Comparison of ENCODE assay signal across 11 cellular contexts in genomic region chr12:76123301-76124212, GRCh38. TPM values are rescaled to one million over a fixed set of nuclear protein-coding genes. Genes with fewer than 3 reads are reported as not detected.
A peak's percentile ranks its signal among the peaks of the same experiment; 100 is the strongest.
DNase-seq lines count a peak whose midpoint lies in the region; ATAC-seq and TF ChIP-seq lines count a peak whose summit lies in the region.
"Had no signal": no experiment of that assay in that cellular context is flagged by ENCODE, and none has a peak within 500 bp of the region (broad histone marks: within the 10 kb centered on the region; RNA-seq: fewer than 3 reads in every experiment).

No MANE protein-coding gene starts in this region.

- H3K4me3 ChIP-seq in H7 (ENCODE audit: insufficient read depth, low read depth, low read length) (no peak overlapping the region), SK-N-SH (ENCODE audit: low read depth in 2 of 2, low read length in 1 of 2) (no peak overlapping the region; a peak in 1 of 4 replicates), neuronal stem cell (ENCODE audit: low read length in 2 of 2) (no peak overlapping the region)
- H3K4me3 ChIP-seq: cardiac muscle cell had no signal

- no peak overlapping the region for H2BK120ac ChIP-seq in neuronal stem cell (ENCODE audit: low read depth, low read length)

- CTCF ChIA-PET in SK-N-SH (lab: Yijun Ruan, JAX): no interaction called here

- H3K4me1 ChIP-seq in SK-N-SH (ENCODE audit: control insufficient read depth in 1 of 2, insufficient read depth in 2 of 2, low read depth in 1 of 2, low read length in 1 of 2) (peaks cover 0 to 9% of the 10 kb centered on the region in 2 experiments; a peak in 1 of 4 replicates), neuronal stem cell (ENCODE audit: control insufficient read depth in 2 of 2, insufficient read depth in 1 of 2, low read depth in 1 of 2, low read length in 2 of 2) (no peaks in the 10 kb centered on the region)
- H3K4me1 ChIP-seq: Caco-2 had no signal

- H3K36me3 ChIP-seq in H7 (replicated peaks; ENCODE audit: control insufficient read depth, insufficient read depth, low read length) (no peaks in the 10 kb centered on the region), SK-N-SH (replicated peaks in 1 of 2; ENCODE audit: control insufficient read depth in 1 of 2, insufficient read depth in 2 of 2, low read length in 1 of 2) (no peaks in the 10 kb centered on the region), neuronal stem cell (replicated peaks in 1 of 2; ENCODE audit: control insufficient read depth in 2 of 2, insufficient read depth in 2 of 2, low read length in 2 of 2) (no peaks in the 10 kb centered on the region)
- H3K36me3 ChIP-seq: cardiac muscle cell had no signal

- no peak overlapping the region for H3K18ac ChIP-seq in neuronal stem cell (ENCODE audit: low read length)

- H3K27ac ChIP-seq in SK-N-SH (ENCODE audit: low read depth in 2 of 2, low read length in 1 of 2): peak overlapping the region in 1 of 2 experiments; percentile 85; a peak in 3 of 4 replicates
- H3K27ac ChIP-seq in neuronal stem cell (replicated peaks; ENCODE audit: low read length): no peak overlapping the region
- H3K27ac ChIP-seq: cardiac muscle cell had no signal

- no peak overlapping the region for H3K23ac ChIP-seq in neuronal stem cell (ENCODE audit: low read depth, low read length, poor library complexity)

- no peak for TF ChIP-seq RAD21 in SK-N-SH (IDR thresholded peaks at IDR 0.05; ENCODE audit: low read length)

- no peak for ATAC-seq in Right ventricle myocardium inferior

- DNase-seq in H7 (peak; percentile 5), SK-N-SH (no peak), fibroblast of gingiva (ENCODE audit: low read depth) (peak; percentile 15), pulmonary artery endothelial cell (ENCODE audit: low read depth, low spot score) (peak; percentile 57), Right ventricle myocardium inferior (ENCODE audit: missing footprints) (no peak), neuronal stem cell (ENCODE audit: low spot score) (no peak), foreskin melanocyte (no peak)
- DNase-seq: activated CD4-positive, alpha-beta T cell treated with anti-CD3 and anti-CD28 coated beads, Interleukin-2, amount 10 ng/mL, durations not matched to agents 24 days and 14 days; Caco-2; midbrain had no signal

- POLR2A ChIA-PET in SK-N-SH (lab: Yijun Ruan, JAX): no interaction called here

- H2AFZ ChIP-seq in SK-N-SH (ENCODE audit: low read depth): peak overlapping the region; percentile 74
- no peak overlapping the region for H2AFZ ChIP-seq in neuronal stem cell (ENCODE audit: low read length)

- H4K20me1 ChIP-seq in SK-N-SH (ENCODE audit: insufficient read depth): no peaks in the 10 kb centered on the region

- no peak overlapping the region for H2BK15ac ChIP-seq in neuronal stem cell (ENCODE audit: low read length)

- H3K4me2 ChIP-seq in SK-N-SH (peak overlapping the region; percentile 72), neuronal stem cell (ENCODE audit: insufficient read depth, low read length, poor library complexity, severe bottlenecking) (no peak overlapping the region)

- no peaks in the 10 kb centered on the region for H3K79me2 ChIP-seq in SK-N-SH (ENCODE audit: insufficient read depth)

- H2AK5ac ChIP-seq in neuronal stem cell (ENCODE audit: low read depth, low read length): no peak overlapping the region

- H3K27me3 ChIP-seq in H7 (ENCODE audit: control insufficient read depth, insufficient read depth, low read length) (no peaks in the 10 kb centered on the region), SK-N-SH (ENCODE audit: insufficient read depth) (no peaks in the 10 kb centered on the region), neuronal stem cell (ENCODE audit: control insufficient read depth in 3 of 3, insufficient read depth in 3 of 3, low read depth in 1 of 3, low read length in 3 of 3) (no peaks in the 10 kb centered on the region)
- H3K27me3 ChIP-seq: cardiac muscle cell had no signal

- no peak overlapping the region for H4K91ac ChIP-seq in neuronal stem cell (ENCODE audit: low read depth, low read length, poor library complexity)

- TF ChIP-seq EP300 in SK-N-SH (IDR thresholded peaks at IDR 0.05; ENCODE audit: borderline replicate concordance in 1 of 2, low read depth in 1 of 2, low read length in 1 of 2): peak in 1 of 2 experiments; percentile 52; a peak in 1 of 4 replicates

- H3K4ac ChIP-seq in neuronal stem cell (ENCODE audit: low read length): no peak overlapping the region

- no peaks in the 10 kb centered on the region for H3K79me1 ChIP-seq in neuronal stem cell (ENCODE audit: low read depth, low read length)

- no peaks in the 10 kb centered on the region for H3K9me2 ChIP-seq in SK-N-SH

- H3K9ac ChIP-seq in SK-N-SH (peak overlapping the region; percentile 45), neuronal stem cell (ENCODE audit: low read depth, low read length, poor library complexity) (no peak overlapping the region)

- H4K8ac ChIP-seq in neuronal stem cell (ENCODE audit: low read depth, low read length): no peak overlapping the region

- H3F3A ChIP-seq in SK-N-SH (replicated peaks; ENCODE audit: insufficient read depth): peaks cover 18% of the 10 kb centered on the region

- 39% methylated on average over 4 of the region's 4 CpGs for WGBS in SK-N-SH (ENCODE audit: low lambda C conversion rate)
- no CpG with 5 or more reads among the region's 4 CpGs for WGBS in neuronal stem cell (ENCODE audit: extremely low coverage in 2 of 2, insufficient read length in 2 of 2, insufficient replicate concordance in 1 of 2), 2 donors

- H3K9me3 ChIP-seq in SK-N-SH (no peaks in the 10 kb centered on the region), neuronal stem cell (replicated peaks in 1 of 2; ENCODE audit: control insufficient read depth in 2 of 2, insufficient read depth in 1 of 2, low read depth in 1 of 2, low read length in 2 of 2) (no peaks in the 10 kb centered on the region)
- H3K9me3 ChIP-seq: Caco-2 had no signal

- H3K14ac ChIP-seq in neuronal stem cell (ENCODE audit: low read length): no peak overlapping the region

- H2BK12ac ChIP-seq in neuronal stem cell (ENCODE audit: low read length): no peak overlapping the region

- no peak overlapping the region for H2BK5ac ChIP-seq in neuronal stem cell (ENCODE audit: low read length)

- intact Hi-C loops in Right ventricle myocardium inferior (cut with DNase I): no loop called here

- no peak for TF ChIP-seq CTCF in SK-N-SH (IDR thresholded peaks at IDR 0.05)

TF ChIP-seq in SK-N-SH, 30 proteins besides CTCF, POLR2A, EP300 and RAD21:
- TF ChIP-seq FOSL2 (IDR thresholded peaks at IDR 0.05; ENCODE audit: borderline replicate concordance, low read depth) (peak; percentile 87), TCF12 (IDR thresholded peaks at IDR 0.05) (peak; percentile 47), SIN3A (IDR thresholded peaks at IDR 0.05; ENCODE audit: borderline replicate concordance, low read depth, low read length) (no peak), PBX3 (IDR thresholded peaks at IDR 0.05) (no peak), TEAD4 (IDR thresholded peaks at IDR 0.05; ENCODE audit: borderline replicate concordance, insufficient read depth) (0 out of 2 replicates have a peak, but pooled peaks have one; percentile 39), RFX5 (IDR thresholded peaks at IDR 0.05; ENCODE audit: low read length) (no peak), JUND (IDR thresholded peaks at IDR 0.05) (peak; percentile 74), RXRA (IDR thresholded peaks at IDR 0.05; ENCODE audit: borderline replicate concordance, low read depth) (0 out of 2 replicates have a peak, but pooled peaks have one; percentile 10)
TF ChIP-seq in SK-N-SH: peak in this region for 5.

RNA-seq across cellular contexts. Expression of gene NAP1L1, which starts 39.1 kb away (rescaled TPM):
- 219 and 326 TPM in 2 replicates for total RNA-seq in H7 (2014; rRNA removed; shearing (Covaris generic))
- 193 and 197 TPM in 2 replicates for polyA plus RNA-seq in SK-N-SH (2012; rRNA removed)
- 275 and 391 TPM in 2 replicates for polyA plus RNA-seq in SK-N-SH (2012; cell fraction: cytosol; rRNA removed)
- polyA plus RNA-seq in SK-N-SH (2012; cell fraction: nucleus; rRNA removed): 122 and 161 TPM in 2 replicates
- total RNA-seq in pulmonary artery endothelial cell (324 and 354 TPM in 2 replicates), Right ventricle myocardium inferior (267 TPM)
- 2,438 TPM for polyA plus RNA-seq in neuronal stem cell (2013, experiment 1 of 2)
- 2,582 TPM for polyA plus RNA-seq in neuronal stem cell (2013, experiment 2 of 2)

Comparison
In these comparisons a context has a peak if more than half of its experiments do, and no peak if none do; other contexts are left out.
1. DNase-seq: peak in H7 (single experiment), fibroblast of gingiva (single experiment) and pulmonary artery endothelial cell (single experiment); none in SK-N-SH (single experiment), Right ventricle myocardium inferior (single experiment), neuronal stem cell (single experiment) and foreskin melanocyte (single experiment).